Comparison of ENCODE assay signal across 8 cellular contexts in genomic region chr12:113196996-113197395, GRCh38. TPM values are rescaled to one million over a fixed set of nuclear protein-coding genes. Genes with fewer than 3 reads are reported as not detected.
DNase-seq lines count a peak whose midpoint lies in the region; ATAC-seq and TF ChIP-seq lines count a peak whose summit lies in the region.

No MANE protein-coding gene starts in this region.

- no peak overlapping the region for H2AFZ ChIP-seq in osteoblast (ENCODE audit: low read length)

- no peak for TF ChIP-seq POLR2A in Peyer's patch (IDR thresholded peaks at IDR 0.05)

- H3K36me3 ChIP-seq in Peyer's patch (peaks cover 0 to 9% (median 0%) of the 10 kb centered on the region in 3 donors), osteoblast (ENCODE audit: insufficient read depth, low read length) (no peaks in the 10 kb centered on the region)

- H3K9me3 ChIP-seq in Peyer's patch: no peaks in the 10 kb centered on the region
- no peaks in the 10 kb centered on the region for H3K9me3 ChIP-seq in osteoblast (ENCODE audit: low read depth, low read length)

- no peak overlapping the region for H3K27ac Mint-ChIP-seq in activated T-helper 17 cell treated with anti-CD3 and anti-CD28 coated beads, Interleukin-2, amount 50 U/mL, for 72 hours

- no peaks in the 10 kb centered on the region for H3K9me3 Mint-ChIP-seq in activated T-helper 17 cell treated with anti-CD3 and anti-CD28 coated beads, Interleukin-2, amount 50 U/mL, for 72 hours

- H3K27me3 ChIP-seq in Peyer's patch: no peaks in the 10 kb centered on the region
- H3K27me3 ChIP-seq in osteoblast (ENCODE audit: insufficient read depth, low read length): no peaks in the 10 kb centered on the region

- H3K36me3 Mint-ChIP-seq in activated T-helper 17 cell treated with anti-CD3 and anti-CD28 coated beads, Interleukin-2, amount 50 U/mL, for 72 hours (ENCODE audit: low read depth): peaks cover 6% of the 10 kb centered on the region

- H3K27ac ChIP-seq in Peyer's patch (no peak overlapping the region), osteoblast (ENCODE audit: low read depth, low read length) (no peak overlapping the region)

- H3K4me1 ChIP-seq in Peyer's patch (no peaks in the 10 kb centered on the region), osteoblast (ENCODE audit: insufficient read depth, low read length) (peaks cover 25% of the 10 kb centered on the region)

- no peaks in the 10 kb centered on the region for H4K20me1 ChIP-seq in osteoblast (ENCODE audit: insufficient read depth, low read length)

- H3K79me2 ChIP-seq in osteoblast (ENCODE audit: insufficient read depth, low read length): no peaks in the 10 kb centered on the region

- no peaks in the 10 kb centered on the region for H3K4me1 Mint-ChIP-seq in activated T-helper 17 cell treated with anti-CD3 and anti-CD28 coated beads, Interleukin-2, amount 50 U/mL, for 72 hours

- no peak overlapping the region for H3K4me2 ChIP-seq in osteoblast (ENCODE audit: insufficient read depth, low read length)

- no peak overlapping the region for H3K4me3 ChIP-seq in Jurkat, Clone E6-1 (ENCODE audit: low read length)
- H3K4me3 ChIP-seq in Peyer's patch (no peak overlapping the region), fibroblast of villous mesenchyme (ENCODE audit: low read depth, low read length) (no peak overlapping the region), osteoblast (ENCODE audit: insufficient read depth, low read length) (no peak overlapping the region)

- H3K4me3 Mint-ChIP-seq in activated T-helper 17 cell treated with anti-CD3 and anti-CD28 coated beads, Interleukin-2, amount 50 U/mL, for 72 hours: no peak overlapping the region

- peak; percentile 84 for DNase-seq in D341Med (ENCODE audit: low spot score)
- peak; percentile 71 for DNase-seq in Jurkat, Clone E6-1 (ENCODE audit: low read depth, low spot score)
- DNase-seq in Peyer's patch: peak; percentile 66 to 85 (median 69)
- DNase-seq in fibroblast of villous mesenchyme (ENCODE audit: low read depth): peak; percentile 85
- DNase-seq in osteoblast (ENCODE audit: insufficient read length, low spot score, missing footprints): peak; percentile 93
- no peak for DNase-seq in cortex of kidney (lab: John Stamatoyannopoulos, UW)

- TF ChIP-seq CTCF in Peyer's patch (IDR thresholded peaks at IDR 0.05): peak; percentile 14 to 73 (median 63)
- TF ChIP-seq CTCF in fibroblast of villous mesenchyme (IDR thresholded peaks at IDR 0.05; ENCODE audit: insufficient read depth, low read depth, low read length): peak; percentile 82
- TF ChIP-seq CTCF in osteoblast (IDR thresholded peaks at IDR 0.05; ENCODE audit: extremely low read depth, low read depth, low read length): peak; percentile 86

- ATAC-seq in GM21367 (IDR thresholded peaks at IDR 0.05; ENCODE audit: unreplicated experiment): peak; percentile 74
- ATAC-seq in activated T-helper 17 cell treated with anti-CD3 and anti-CD28 coated beads, Interleukin-2, amount 50 U/mL, for 72 hours (replicated peaks): peak; percentile 97

- no peaks in the 10 kb centered on the region for H3K27me3 Mint-ChIP-seq in activated T-helper 17 cell treated with anti-CD3 and anti-CD28 coated beads, Interleukin-2, amount 50 U/mL, for 72 hours

RNA-seq across cellular contexts. Expression of gene RITA1, which starts 11.5 kb away (rescaled TPM):
- 28.2 TPM for polyA plus RNA-seq in Jurkat, Clone E6-1 (2012; ENCODE audit: insufficient read depth, insufficient read length)
- total RNA-seq in Peyer's patch (10 to 100 TPM in 3 of 4 donors, 1 to 10 TPM in 1; 5.0 to 36.6 (median 33.4) TPM), fibroblast of villous mesenchyme (22.5 and 27.6 TPM in 2 replicates), osteoblast (20.0 and 22.4 TPM in 2 replicates)
- total RNA-seq in activated T-helper 17 cell treated with anti-CD3 and anti-CD28 coated beads, Interleukin-2, amount 50 U/mL, for 72 hours: 10 to 100 TPM; 14.2 to 23.9 TPM

RNA-seq across cellular contexts. Expression of gene DDX54, which starts 11.7 kb away (rescaled TPM):
- polyA plus RNA-seq in Jurkat, Clone E6-1 (2012; ENCODE audit: insufficient read depth, insufficient read length): 149 TPM
- total RNA-seq in Peyer's patch (100 to 1,000 TPM in 1 of 4 donors, 10 to 100 TPM in 3; 62.0 to 126 (median 66.5) TPM), fibroblast of villous mesenchyme (33.7 and 37.0 TPM in 2 replicates), osteoblast (40.2 and 49.5 TPM in 2 replicates)
- total RNA-seq in activated T-helper 17 cell treated with anti-CD3 and anti-CD28 coated beads, Interleukin-2, amount 50 U/mL, for 72 hours: 10 to 100 TPM; 47.4 to 86.9 TPM

RNA-seq across cellular contexts. Expression of gene TPCN1, which starts 24.3 kb away (rescaled TPM):
- 8.8 TPM for polyA plus RNA-seq in Jurkat, Clone E6-1 (2012; ENCODE audit: insufficient read depth, insufficient read length)
- total RNA-seq in Peyer's patch (100 to 1,000 TPM in 3 of 4 donors, 10 to 100 TPM in 1; 66.7 to 199 (median 112) TPM), fibroblast of villous mesenchyme (15.8 and 25.9 TPM in 2 replicates), osteoblast (25.7 and 28.9 TPM in 2 replicates)
- total RNA-seq in activated T-helper 17 cell treated with anti-CD3 and anti-CD28 coated beads, Interleukin-2, amount 50 U/mL, for 72 hours: 10 to 100 TPM; 29.4 to 67.7 TPM

RNA-seq across cellular contexts. Expression of gene CFAP73, which starts 47.5 kb away (rescaled TPM):
- polyA plus RNA-seq in Jurkat, Clone E6-1 (2012; ENCODE audit: insufficient read depth, insufficient read length): 2.5 TPM
- total RNA-seq in Peyer's patch (not detected), fibroblast of villous mesenchyme (not detected in 2 replicates), osteoblast (not detected in 2 replicates)
- 1 to 10 TPM in 1 of 2 donors, under 1 TPM in 1; 0.32 to 1.2 TPM for total RNA-seq in activated T-helper 17 cell treated with anti-CD3 and anti-CD28 coated beads, Interleukin-2, amount 50 U/mL, for 72 hours
